ENCODE assay signal across 3 cellular contexts in genomic region chr20:47487175-47487917, GRCh38.
TF ChIP-seq lines count a peak whose summit lies in the region.

No MANE protein-coding gene starts in this region.

TF ChIP-seq in SK-N-SH, 30 proteins besides CTCF, POLR2A, EP300 and RAD21 (continued from another document):
- TF ChIP-seq IRF3 (IDR thresholded peaks at IDR 0.05; ENCODE audit: low read depth, low read length) (no peak), NFIC (IDR thresholded peaks at IDR 0.05; ENCODE audit: borderline replicate concordance) (no peak), YY1 (IDR thresholded peaks at IDR 0.05; ENCODE audit: low read depth) (no peak), FOXM1 (IDR thresholded peaks at IDR 0.05; ENCODE audit: low read depth) (no peak), POLR2AphosphoS5 (IDR thresholded peaks at IDR 0.05; ENCODE audit: low read depth, low read length) (no peak)

TF ChIP-seq in SK-N-SH treated with all-trans-retinoic acid at 6 μM for 48 hours, 23 proteins besides CTCF, POLR2A, EP300 and RAD21 (continued from another document):
- TF ChIP-seq, protein P1, sequence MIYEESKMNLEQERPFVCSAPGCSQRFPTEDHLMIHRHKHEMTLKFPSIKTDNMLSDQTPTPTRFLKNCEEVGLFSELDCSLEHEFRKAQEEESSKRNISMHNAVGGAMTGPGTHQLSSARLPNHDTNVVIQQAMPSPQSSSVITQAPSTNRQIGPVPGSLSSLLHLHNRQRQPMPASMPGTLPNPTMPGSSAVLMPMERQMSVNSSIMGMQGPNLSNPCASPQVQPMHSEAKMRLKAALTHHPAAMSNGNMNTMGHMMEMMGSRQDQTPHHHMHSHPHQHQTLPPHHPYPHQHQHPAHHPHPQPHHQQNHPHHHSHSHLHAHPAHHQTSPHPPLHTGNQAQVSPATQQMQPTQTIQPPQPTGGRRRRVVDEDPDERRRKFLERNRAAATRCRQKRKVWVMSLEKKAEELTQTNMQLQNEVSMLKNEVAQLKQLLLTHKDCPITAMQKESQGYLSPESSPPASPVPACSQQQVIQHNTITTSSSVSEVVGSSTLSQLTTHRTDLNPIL (CRISPR knock-in tag; IDR thresholded peaks at IDR 0.05; ENCODE audit: low read depth) = no peak
- TF ChIP-seq, protein P2, sequence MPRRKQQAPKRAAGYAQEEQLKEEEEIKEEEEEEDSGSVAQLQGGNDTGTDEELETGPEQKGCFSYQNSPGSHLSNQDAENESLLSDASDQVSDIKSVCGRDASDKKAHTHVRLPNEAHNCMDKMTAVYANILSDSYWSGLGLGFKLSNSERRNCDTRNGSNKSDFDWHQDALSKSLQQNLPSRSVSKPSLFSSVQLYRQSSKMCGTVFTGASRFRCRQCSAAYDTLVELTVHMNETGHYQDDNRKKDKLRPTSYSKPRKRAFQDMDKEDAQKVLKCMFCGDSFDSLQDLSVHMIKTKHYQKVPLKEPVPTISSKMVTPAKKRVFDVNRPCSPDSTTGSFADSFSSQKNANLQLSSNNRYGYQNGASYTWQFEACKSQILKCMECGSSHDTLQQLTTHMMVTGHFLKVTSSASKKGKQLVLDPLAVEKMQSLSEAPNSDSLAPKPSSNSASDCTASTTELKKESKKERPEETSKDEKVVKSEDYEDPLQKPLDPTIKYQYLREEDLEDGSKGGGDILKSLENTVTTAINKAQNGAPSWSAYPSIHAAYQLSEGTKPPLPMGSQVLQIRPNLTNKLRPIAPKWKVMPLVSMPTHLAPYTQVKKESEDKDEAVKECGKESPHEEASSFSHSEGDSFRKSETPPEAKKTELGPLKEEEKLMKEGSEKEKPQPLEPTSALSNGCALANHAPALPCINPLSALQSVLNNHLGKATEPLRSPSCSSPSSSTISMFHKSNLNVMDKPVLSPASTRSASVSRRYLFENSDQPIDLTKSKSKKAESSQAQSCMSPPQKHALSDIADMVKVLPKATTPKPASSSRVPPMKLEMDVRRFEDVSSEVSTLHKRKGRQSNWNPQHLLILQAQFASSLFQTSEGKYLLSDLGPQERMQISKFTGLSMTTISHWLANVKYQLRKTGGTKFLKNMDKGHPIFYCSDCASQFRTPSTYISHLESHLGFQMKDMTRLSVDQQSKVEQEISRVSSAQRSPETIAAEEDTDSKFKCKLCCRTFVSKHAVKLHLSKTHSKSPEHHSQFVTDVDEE (CRISPR knock-in tag; IDR thresholded peaks at IDR 0.05) = no peak
- no peak for TF ChIP-seq CSRNP3 (CRISPR knock-in tag; IDR thresholded peaks at IDR 0.05)

TF ChIP-seq in endothelial cell of umbilical vein, 7 proteins besides CTCF, POLR2A, EP300 and RAD21 (continued from another document):
- TF ChIP-seq, protein P3, sequence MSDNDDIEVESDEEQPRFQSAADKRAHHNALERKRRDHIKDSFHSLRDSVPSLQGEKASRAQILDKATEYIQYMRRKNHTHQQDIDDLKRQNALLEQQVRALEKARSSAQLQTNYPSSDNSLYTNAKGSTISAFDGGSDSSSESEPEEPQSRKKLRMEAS (IDR thresholded peaks at IDR 0.05; ENCODE audit: insufficient read depth, insufficient read length) = no peak
- no peak for TF ChIP-seq EZH2 (IDR thresholded peaks at IDR 0.05; ENCODE audit: borderline replicate concordance, low read depth, low read length, severe bottlenecking)
TF ChIP-seq in endothelial cell of umbilical vein: peak in this region for 0.
